ENCODE assay signal across 11 cellular contexts in the genomic region with DNA sequence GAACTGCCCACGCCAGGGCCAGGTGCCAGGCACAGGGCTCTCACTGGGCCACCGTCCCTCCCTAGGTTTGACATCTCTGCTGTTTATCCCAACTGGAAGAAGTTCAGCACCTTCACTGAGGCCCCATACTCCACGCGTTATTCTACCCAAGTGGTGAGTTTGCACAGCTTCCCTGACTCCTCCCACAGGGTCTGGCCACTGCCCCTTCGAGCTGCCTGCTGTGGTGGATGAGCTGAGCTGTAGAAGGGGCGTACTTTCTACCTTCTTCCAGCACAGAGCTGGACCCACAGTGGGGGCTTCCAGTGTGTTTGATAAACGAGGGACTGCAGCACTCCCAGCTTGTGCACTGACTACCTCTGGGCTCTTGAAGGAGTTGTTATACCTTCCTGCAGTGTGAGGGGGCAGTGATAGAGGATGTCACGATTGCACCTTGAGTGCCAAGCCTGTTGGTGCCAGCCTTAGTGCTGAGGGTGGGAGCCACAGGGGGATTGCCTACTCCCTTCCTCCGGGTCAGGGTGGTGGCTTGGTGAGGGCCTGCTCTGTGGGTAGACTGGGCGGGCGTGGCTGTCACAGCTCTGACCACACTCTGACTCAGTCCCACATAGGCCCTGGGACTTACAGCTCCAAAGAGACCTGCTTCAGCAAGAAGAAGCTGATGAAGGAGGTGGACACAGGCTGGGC. TPM values are rescaled to one million over a fixed set of nuclear protein-coding genes. Genes with fewer than 3 reads are reported as not detected.
A peak's percentile ranks its signal among the peaks of the same experiment; 100 is the strongest.
DNase-seq lines count a peak whose midpoint lies in the region; ATAC-seq, FAIRE-seq and TF ChIP-seq lines count a peak whose summit lies in the region.
"Had no signal": no experiment of that assay in that cellular context is flagged by ENCODE, and none has a peak within 500 bp of the region (broad histone marks: within the 10 kb centered on the region; RNA-seq: fewer than 3 reads in every experiment).

No MANE protein-coding gene starts in this region.

- H3K4me3 ChIP-seq in NB4 (ENCODE audit: low read depth, low read length) (no peak overlapping the region), GM23338 (no peak overlapping the region), ovary (no peak overlapping the region)

- FAIRE-seq in GM12891 (lab: Jason Lieb, UNC) = no peak

- 76 to 80% (median 78%) methylated on average over 11 of the region's 11 CpGs for whole genome bisulfite sequencing in ovary, 3 donors

- DNase-seq in ELR (ENCODE audit: low read depth) = peak; percentile 73
- DNase-seq in NB4 (ENCODE audit: low read depth) = peak; percentile 75
- DNase-seq in activated naive CD8-positive, alpha-beta T cell treated with anti-CD3 and anti-CD28 coated beads, Interleukin-2, amount 50 U/mL, for 24 hours = peak; percentile 28
- peak; percentile 60 for DNase-seq in posterior vena cava (ENCODE audit: low spot score)
- DNase-seq in GM10266 (ENCODE audit: extremely low spot score) = no peak
- no peak for DNase-seq in GM23338 (ENCODE audit: low spot score)
- DNase-seq in GM12891 (ENCODE audit: insufficient read length, low spot score) = no peak
- no peak for DNase-seq in ovary
- DNase-seq: amygdala; midbrain; stimulated activated CD4-positive, alpha-beta T cell treated with anti-CD3 and anti-CD28 coated beads, Interleukin-1b, Interleukin-23, amount 100 ng/mL, for 48 hours had no signal

- no peak overlapping the region for H3K27ac Mint-ChIP-seq in activated naive CD8-positive, alpha-beta T cell treated with anti-CD3 and anti-CD28 coated beads, Interleukin-2, amount 50 U/mL, for 24 hours
- no peak overlapping the region for H3K27ac Mint-ChIP-seq in GM23338

- no peaks in the 10 kb centered on the region for H3K9me2 ChIP-seq in GM23338 (ENCODE audit: insufficient read depth)

- intact Hi-C loops in posterior vena cava (cut with DNase I) (no loop called here), ovary (cut with DNase I) (loop anchor here (5.0 to 10.0 kb wide), 6 partner anchors 312 to 1320 kb away; no protein-coding TSS in a partner anchor)

- H2AFZ ChIP-seq in GM23338 = no peak overlapping the region

- no peaks in the 10 kb centered on the region for H3K4me1 ChIP-seq in GM23338 (ENCODE audit: insufficient read depth)
- no peaks in the 10 kb centered on the region for H3K4me1 ChIP-seq in ovary (ENCODE audit: insufficient read depth)

- no peaks in the 10 kb centered on the region for H3K79me2 ChIP-seq in GM23338 (replicated peaks; ENCODE audit: insufficient read depth)

- H4K20me1 ChIP-seq in GM23338 (replicated peaks; ENCODE audit: insufficient read depth) = no peaks in the 10 kb centered on the region

- peaks cover 27% of the 10 kb centered on the region for H3K4me1 Mint-ChIP-seq in activated naive CD8-positive, alpha-beta T cell treated with anti-CD3 and anti-CD28 coated beads, Interleukin-2, amount 50 U/mL, for 24 hours
- H3K4me1 Mint-ChIP-seq in GM23338 = peaks cover 6% of the 10 kb centered on the region

- H3K9me3 Mint-ChIP-seq in activated naive CD8-positive, alpha-beta T cell treated with anti-CD3 and anti-CD28 coated beads, Interleukin-2, amount 50 U/mL, for 24 hours = no peaks in the 10 kb centered on the region
- H3K9me3 Mint-ChIP-seq in GM23338 = no peaks in the 10 kb centered on the region

- no peak overlapping the region for H3K4me3 Mint-ChIP-seq in activated naive CD8-positive, alpha-beta T cell treated with anti-CD3 and anti-CD28 coated beads, Interleukin-2, amount 50 U/mL, for 24 hours
- H3K4me3 Mint-ChIP-seq in GM23338 = no peak overlapping the region

- no peaks in the 10 kb centered on the region for H3K9me3 ChIP-seq in ovary

- H3K27me3 ChIP-seq in GM23338 (ENCODE audit: insufficient read depth) = peaks cover 5% of the 10 kb centered on the region
- H3K27me3 ChIP-seq in ovary = no peaks in the 10 kb centered on the region

- peak; percentile 45 for ATAC-seq in activated naive CD8-positive, alpha-beta T cell treated with anti-CD3 and anti-CD28 coated beads, Interleukin-2, amount 50 U/mL, for 24 hours
- ATAC-seq in GM23338 = no peak

- H3K36me3 ChIP-seq in GM23338 (ENCODE audit: insufficient read depth) = no peaks in the 10 kb centered on the region
- H3K36me3 ChIP-seq in ovary = no peaks in the 10 kb centered on the region

- H3K36me3 Mint-ChIP-seq in activated naive CD8-positive, alpha-beta T cell treated with anti-CD3 and anti-CD28 coated beads, Interleukin-2, amount 50 U/mL, for 24 hours (ENCODE audit: low read depth) = no peaks in the 10 kb centered on the region
- no peaks in the 10 kb centered on the region for H3K36me3 Mint-ChIP-seq in GM23338 (ENCODE audit: low read depth)

- H3F3A ChIP-seq in GM23338 (replicated peaks; ENCODE audit: low read depth) = no peaks in the 10 kb centered on the region

- TF ChIP-seq CTCF in NB4 (IDR thresholded peaks at IDR 0.05; ENCODE audit: low read depth, low read length) (no peak), GM10266 (IDR thresholded peaks at IDR 0.05; ENCODE audit: control insufficient read depth, insufficient read depth, low read depth, missing control alignments) (no peak), GM23338 (conservative IDR thresholded peaks at IDR 0.05; ENCODE audit: low read depth in 2 of 2) (no peak), ovary (IDR thresholded peaks at IDR 0.05) (no peak)

- no peak for TF ChIP-seq EP300 in ovary (IDR thresholded peaks at IDR 0.05)

- H3K27ac ChIP-seq in GM23338 (ENCODE audit: low read depth) = no peak overlapping the region
- H3K27ac ChIP-seq in ovary = no peak overlapping the region

- H3K4me2 ChIP-seq in GM23338 = no peak overlapping the region

- TF ChIP-seq POLR2A in NB4 (IDR thresholded peaks at IDR 0.05; ENCODE audit: extremely low read depth, insufficient read length) (no peak), GM12891 (IDR thresholded peaks at IDR 0.05; ENCODE audit: low read depth, low read length) (no peak), ovary (IDR thresholded peaks at IDR 0.05) (no peak)

- H3K27me3 Mint-ChIP-seq in activated naive CD8-positive, alpha-beta T cell treated with anti-CD3 and anti-CD28 coated beads, Interleukin-2, amount 50 U/mL, for 24 hours = no peaks in the 10 kb centered on the region
- peaks cover 6% of the 10 kb centered on the region for H3K27me3 Mint-ChIP-seq in GM23338 (ENCODE audit: insufficient read depth, low read depth, poor library complexity)

TF ChIP-seq in GM23338, 12 proteins besides CTCF, POLR2A, EP300 and RAD21 (continues in another document):
- no peak for TF ChIP-seq POLR2AphosphoS5 (IDR thresholded peaks at IDR 0.05; ENCODE audit: low read depth)

TF ChIP-seq in GM12891, 5 proteins besides CTCF, POLR2A, EP300 and RAD21:
- TF ChIP-seq POLR2AphosphoS5 (IDR thresholded peaks at IDR 0.05; ENCODE audit: low read depth, low read length) (no peak), PAX5 (IDR thresholded peaks at IDR 0.05; ENCODE audit: insufficient read depth, low read length, severe bottlenecking) (no peak), POU2F2 (IDR thresholded peaks at IDR 0.05; ENCODE audit: low read depth, low read length) (no peak)
TF ChIP-seq in GM12891: peak in this region for 0.

RNA-seq across cellular contexts. Expression of gene TTC22, which starts 5.9 kb away (rescaled TPM):
- total RNA-seq in posterior vena cava = under 1 TPM in 1 of 2 donors, not detected in 1; 0.05 TPM
- total RNA-seq in GM23338 (2014; rRNA removed; shearing (Covaris generic)) = 1.7 and 2.5 TPM in 2 replicates
- 0.85 and 1.2 TPM in 2 replicates for polyA plus RNA-seq in GM23338 (2016; fragmentation: Nextera tagmentation; extraction: Ambion mirVana)
- 0.27 TPM for polyA plus RNA-seq in GM12891 (2012; ENCODE audit: low read depth, missing spikeins)
- total RNA-seq in ovary = 1 to 10 TPM in 4 of 7 donors, under 1 TPM in 3; 0.13 to 9.1 (median 1.1) TPM
- under 1 TPM; 0.21 to 0.47 TPM for polyA plus RNA-seq in ovary

RNA-seq across cellular contexts. Expression of gene PARS2, which starts 42.7 kb away (rescaled TPM):
- total RNA-seq in posterior vena cava (1 to 10 TPM; 2.3 to 2.8 TPM), ovary (1 to 10 TPM; 3.2 to 9.6 (median 7.0) TPM)
- total RNA-seq in GM23338 (2014; rRNA removed; shearing (Covaris generic)) = 13.6 and 14.8 TPM in 2 replicates
- polyA plus RNA-seq in GM23338 (2016; fragmentation: Nextera tagmentation; extraction: Ambion mirVana) (5.9 and 6.5 TPM in 2 replicates), ovary (1 to 10 TPM; 4.3 to 6.4 TPM)
- 2.1 TPM for polyA plus RNA-seq in GM12891 (2012; ENCODE audit: low read depth, missing spikeins)

Comparison
In these comparisons a context has a peak if more than half of its experiments do, and no peak if none do; other contexts are left out.
1. DNase-seq: peak in ELR (single experiment), NB4 (single experiment), activated naive CD8-positive, alpha-beta T cell treated with anti-CD3 and anti-CD28 coated beads, Interleukin-2, amount 50 U/mL, for 24 hours (single experiment) and posterior vena cava (single experiment); none in GM10266 (single experiment), GM23338 (single experiment), GM12891 (single experiment) and ovary (0 of 5).
2. intact Hi-C loops: an anchor here in ovary (5.0 to 10.0 kb wide); none called in posterior vena cava.